Comparison of ENCODE assay signal across 19 cellular contexts in genomic region chr10:97127507-97127906, GRCh38.
"Had no signal": no experiment of that assay in that cellular context is flagged by ENCODE, and none has a peak within 500 bp of the region (broad histone marks: within the 10 kb centered on the region; RNA-seq: fewer than 3 reads in every experiment).

No MANE protein-coding gene starts in this region.

- DNase-seq: activated B cell treated with CpG ODN at 0.5 μM for 24 hours; activated CD4-positive, alpha-beta T cell treated with anti-CD3 and anti-CD28 coated beads for 36 hours; activated CD4-positive, alpha-beta T cell treated with anti-CD3 and anti-CD28 coated beads, Interleukin-2, amount 50 U/mL, for 4 hours; activated naive CD4-positive, alpha-beta T cell treated with anti-CD3 and anti-CD28 coated beads for 36 hours; activated naive CD8-positive, alpha-beta T cell treated with anti-CD3 and anti-CD28 coated beads, Interleukin-2, amount 10 ng/mL, durations not matched to agents 7 days and 5 days; activated T-cell treated with anti-CD3 and anti-CD28 coated beads, Interleukin-2, amount 50 U/mL, for 48 hours; amniotic stem cell; cortex of kidney; erythroblast; foreskin fibroblast; left cardiac atrium; midbrain; pancreas; psoas muscle; right cardiac atrium; stimulated activated CD4-positive, alpha-beta T cell treated with anti-CD3 and anti-CD28 coated beads, Interleukin-1b, Interleukin-23, amount 100 ng/mL, for 48 hours; T1000; testis had no signal

- H3K27ac ChIP-seq: pancreas, psoas muscle, testis, vagina had no signal

- H3K4me3 ChIP-seq: pancreas, psoas muscle, testis, vagina had no signal

- H3K9me3 ChIP-seq: pancreas, psoas muscle, testis, vagina had no signal

- H3K4me1 ChIP-seq: pancreas, psoas muscle, testis, vagina had no signal

- H3K27me3 ChIP-seq: pancreas, testis, vagina had no signal

- ATAC-seq: activated CD4-positive, alpha-beta T cell treated with anti-CD3 and anti-CD28 coated beads for 36 hours; left cardiac atrium; psoas muscle; right cardiac atrium had no signal

- H3K36me3 ChIP-seq: pancreas, vagina had no signal
